Comparison of ENCODE assay signal across 8 cellular contexts in the genomic region with DNA sequence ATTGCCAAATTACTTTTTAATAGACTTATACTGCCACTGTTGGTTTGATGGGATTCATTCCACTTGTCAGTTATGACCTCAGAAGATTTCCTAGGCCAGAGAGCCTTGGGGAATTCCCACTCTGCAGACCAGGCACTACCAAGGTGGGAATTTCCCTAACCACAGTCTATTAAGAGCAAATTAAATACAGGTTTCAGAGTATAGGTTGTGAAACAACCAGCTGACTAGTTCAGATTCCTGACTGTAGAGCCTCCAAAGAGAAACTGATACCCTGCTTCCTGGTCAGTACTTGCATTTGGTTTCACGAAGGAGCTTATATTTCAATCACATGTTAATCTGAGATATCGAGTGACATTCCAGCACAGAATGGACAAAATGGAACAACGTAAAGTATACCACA.
DNase-seq lines count a peak whose midpoint lies in the region; ATAC-seq lines count a peak whose summit lies in the region.

No MANE protein-coding gene starts in this region.

- in situ Hi-C loops in Caki2 (cut with HindIII; ENCODE audit: low pct_unique_long_range_greater_than_20kb, low sequenced_read_pairs): no loop called here

- peak; percentile 61 for ATAC-seq in GM19468 (IDR thresholded peaks at IDR 0.05; ENCODE audit: extremely low read depth, unreplicated experiment)

- peak; percentile 91 for DNase-seq in Caki2 (ENCODE audit: low read depth)
- peak; percentile 39 for DNase-seq in HuH-7 (ENCODE audit: low spot score)
- DNase-seq in fibroblast of peridontal ligament (ENCODE audit: extremely low read depth): peak; percentile 97
- no peak for DNase-seq in C1 segment of cervical spinal cord (lab: John Stamatoyannopoulos, UW)
- no peak for DNase-seq in OCI-M2 (lab: John Stamatoyannopoulos, UW; ENCODE audit: unreplicated experiment)
- DNase-seq in NCI-H2029 treated with DMSO at 0.1 percent for 48 hours (lab: John Stamatoyannopoulos, UW): no peak
- no peak for DNase-seq in Kasumi-1 (lab: John Stamatoyannopoulos, UW)

Comparison
In these comparisons a context has a peak if more than half of its experiments do, and no peak if none do; other contexts are left out.
1. DNase-seq: peak in Caki2 (single experiment), HuH-7 (single experiment) and fibroblast of peridontal ligament (single experiment); none in C1 segment of cervical spinal cord (0 of 14), OCI-M2 (single experiment), NCI-H2029 treated with DMSO at 0.1 percent for 48 hours (single experiment) and Kasumi-1 (0 of 2).